11 cellular contexts compared by ENCODE assay signal in genomic region chr13:114097893-114098688, GRCh38. TPM values are rescaled to one million over a fixed set of nuclear protein-coding genes. Genes with fewer than 3 reads are reported as not detected.
DNase-seq lines count a peak whose midpoint lies in the region; ATAC-seq and TF ChIP-seq lines count a peak whose summit lies in the region.
"Had no signal": no experiment of that assay in that cellular context is flagged by ENCODE, and none has a peak within 500 bp of the region (broad histone marks: within the 10 kb centered on the region; RNA-seq: fewer than 3 reads in every experiment).

No MANE protein-coding gene starts in this region.

- no peak overlapping the region for H4K8ac ChIP-seq in H9 (replicated peaks; ENCODE audit: insufficient read length, low read depth, low read length)

- H3K9me3 ChIP-seq in H9 (ENCODE audit: control insufficient read depth, low read depth, low read length) = no peaks in the 10 kb centered on the region
- no peaks in the 10 kb centered on the region for H3K9me3 ChIP-seq in skeletal muscle tissue (ENCODE audit: control insufficient read depth in 3 of 3, low read length in 3 of 3)
- H3K9me3 ChIP-seq: adrenal gland had no signal

- peaks cover 6 to 7% of the 10 kb centered on the region in 2 experiments for H3K9me3 Mint-ChIP-seq in H9

- no peak overlapping the region for H3K18ac ChIP-seq in H9 (ENCODE audit: insufficient read length, low read depth, low read length)

- H3K23ac ChIP-seq in H9 (ENCODE audit: insufficient read length, low read depth, low read length) = no peak overlapping the region

- H3K9ac ChIP-seq in H9 (ENCODE audit: extremely low read depth, insufficient read length, low read length) (no peak overlapping the region), skeletal muscle tissue (ENCODE audit: low read depth in 1 of 3, low read length in 3 of 3) (peak overlapping the region; percentile 23 to 50 (median 43))

- no peak for TF ChIP-seq CTCF in H9 (conservative IDR thresholded peaks at IDR 0.05)

- H2BK120ac ChIP-seq in H9 (ENCODE audit: low read depth, low read length, poor library complexity, severe bottlenecking) = no peak overlapping the region

- H3K56ac ChIP-seq in H9 (ENCODE audit: insufficient read length, low read depth, low read length) = no peak overlapping the region

- no peaks in the 10 kb centered on the region for H4K20me1 ChIP-seq in H9 (ENCODE audit: control insufficient read depth, insufficient read depth, insufficient read length)

- no peak overlapping the region for H3K4ac ChIP-seq in H9 (ENCODE audit: low read depth, low read length)

- H2AFZ ChIP-seq in H9 (ENCODE audit: low read length) = no peak overlapping the region

- no peak overlapping the region for H4K91ac ChIP-seq in H9 (ENCODE audit: insufficient read length, low read depth, low read length)

- no peak overlapping the region for H2BK5ac ChIP-seq in H9 (ENCODE audit: insufficient read length, low read length)

- H3K4me1 ChIP-seq in H9 (ENCODE audit: insufficient read depth, low read length) (no peaks in the 10 kb centered on the region), skeletal muscle tissue (ENCODE audit: control insufficient read depth in 3 of 3, insufficient read depth in 3 of 3, low read length in 3 of 3) (peaks cover 41 to 61% (median 50%) of the 10 kb centered on the region in 3 donors)

- no peaks in the 10 kb centered on the region; the same call in 1 of the 2 replicates for H3K79me2 ChIP-seq in H9 (ENCODE audit: insufficient read depth, low read length)

- peak overlapping the region; percentile 89 to 94 (median 92) for H3K27ac Mint-ChIP-seq in H9

- no peak overlapping the region for H2BK20ac ChIP-seq in H9 (ENCODE audit: low read depth, low read length, poor library complexity, severe bottlenecking)

- no peak overlapping the region for H3K27ac ChIP-seq in H9 (ENCODE audit: insufficient read length, low read depth, low read length)
- peak overlapping the region; percentile 68 for H3K27ac ChIP-seq in skeletal muscle tissue (ENCODE audit: low read depth, low read length)
- H3K27ac ChIP-seq: SK-N-MC had no signal

- H3K23me2 ChIP-seq in H9 (ENCODE audit: insufficient read length, low read depth, low read length, poor library complexity, severe bottlenecking) = no peaks in the 10 kb centered on the region

- H2BK15ac ChIP-seq in H9 (ENCODE audit: low read depth, low read length) = no peak overlapping the region

- no peak overlapping the region for H3K4me2 ChIP-seq in H9 (ENCODE audit: insufficient read depth, insufficient read length, low read length)

- H3K27me3 ChIP-seq in H9 (ENCODE audit: insufficient read depth, low read length) (no peaks in the 10 kb centered on the region), skeletal muscle tissue (ENCODE audit: control insufficient read depth in 3 of 3, insufficient read depth in 3 of 3, low read length in 3 of 3) (no peaks in the 10 kb centered on the region)
- H3K27me3 ChIP-seq: adrenal gland had no signal

- DNase-seq in H9 (no peak), islet precursor cell (peak; percentile 70), NCI-H1417 treated with DMSO at 0.1 percent for 48 hours (lab: John Stamatoyannopoulos, UW) (no peak)
- DNase-seq in activated naive CD4-positive, alpha-beta T cell treated with anti-CD3 and anti-CD28 coated beads, Interleukin-2, amount 50 U/mL, for 16 hours = peak; percentile 2
- DNase-seq: foreskin melanocyte had no signal

- peaks cover 5 to 9% (median 7%) of the 10 kb centered on the region in 3 experiments; a peak in 5 of 7 replicates for H3K36me3 Mint-ChIP-seq in H9 (ENCODE audit: insufficient read depth in 1 of 3, low read depth in 3 of 3)

- no peak overlapping the region for H3K4me3 ChIP-seq in skeletal muscle tissue (ENCODE audit: low read length in 3 of 3)
- H3K4me3 ChIP-seq: adrenal gland, SK-N-MC had no signal

- no peak overlapping the region for H3K4me3 Mint-ChIP-seq in H9

- H3K79me1 ChIP-seq in H9 (ENCODE audit: insufficient read depth, low read depth, low read length, poor library complexity, severe bottlenecking) = peaks cover 3% of the 10 kb centered on the region

- no peak overlapping the region for H2BK12ac ChIP-seq in H9 (ENCODE audit: insufficient read length, low read depth, low read length)

- ATAC-seq in GM19467 (IDR thresholded peaks at IDR 0.05; ENCODE audit: unreplicated experiment) (no peak), GM18519 (IDR thresholded peaks at IDR 0.05; ENCODE audit: low FRiP score, unreplicated experiment) (no peak), HG02588 (IDR thresholded peaks at IDR 0.05; ENCODE audit: unreplicated experiment) (no peak)

- H4K5ac ChIP-seq in H9 (ENCODE audit: insufficient read length, low read depth, low read length) = no peak overlapping the region

- H3K36me3 ChIP-seq in skeletal muscle tissue (ENCODE audit: control insufficient read depth in 3 of 3, insufficient read depth in 3 of 3, low read length in 3 of 3) = no peaks in the 10 kb centered on the region
- H3K36me3 ChIP-seq: adrenal gland had no signal

- peaks cover 9 to 18% of the 10 kb centered on the region in 2 experiments for H3K4me1 Mint-ChIP-seq in H9

- H3T11ph ChIP-seq in H9 (ENCODE audit: low read length) = no peak overlapping the region

- H3K27me3 Mint-ChIP-seq in H9 (ENCODE audit: low read depth) = no peaks in the 10 kb centered on the region; the same call in 1 of the 2 replicates

- no peak overlapping the region for H2AK5ac ChIP-seq in H9 (ENCODE audit: insufficient read length, low read length)

- peak overlapping the region; percentile 66; the same call in 1 of the 2 replicates for H3K14ac ChIP-seq in H9 (ENCODE audit: insufficient read depth, low read length)

- WGBS in H9 (ENCODE audit: extremely low coverage, insufficient read length, low lambda C conversion rate) = no CpG with 5 or more reads among the region's 27 CpGs

RNA-seq across cellular contexts. Expression of gene RASA3, which starts 34.3 kb away (rescaled TPM):
- total RNA-seq in H9 (2021) (11.7 and 12.3 TPM in 2 replicates), skeletal muscle tissue (14.1 TPM)

Comparison
In these comparisons a context has a peak if more than half of its experiments do, and no peak if none do; other contexts are left out.
1. DNase-seq: peak in activated naive CD4-positive, alpha-beta T cell treated with anti-CD3 and anti-CD28 coated beads, Interleukin-2, amount 50 U/mL, for 16 hours (single experiment) and islet precursor cell (single experiment); none in H9 (single experiment) and NCI-H1417 treated with DMSO at 0.1 percent for 48 hours (single experiment).